ENCODE assay signal across 1 cellular context in the genomic region with DNA sequence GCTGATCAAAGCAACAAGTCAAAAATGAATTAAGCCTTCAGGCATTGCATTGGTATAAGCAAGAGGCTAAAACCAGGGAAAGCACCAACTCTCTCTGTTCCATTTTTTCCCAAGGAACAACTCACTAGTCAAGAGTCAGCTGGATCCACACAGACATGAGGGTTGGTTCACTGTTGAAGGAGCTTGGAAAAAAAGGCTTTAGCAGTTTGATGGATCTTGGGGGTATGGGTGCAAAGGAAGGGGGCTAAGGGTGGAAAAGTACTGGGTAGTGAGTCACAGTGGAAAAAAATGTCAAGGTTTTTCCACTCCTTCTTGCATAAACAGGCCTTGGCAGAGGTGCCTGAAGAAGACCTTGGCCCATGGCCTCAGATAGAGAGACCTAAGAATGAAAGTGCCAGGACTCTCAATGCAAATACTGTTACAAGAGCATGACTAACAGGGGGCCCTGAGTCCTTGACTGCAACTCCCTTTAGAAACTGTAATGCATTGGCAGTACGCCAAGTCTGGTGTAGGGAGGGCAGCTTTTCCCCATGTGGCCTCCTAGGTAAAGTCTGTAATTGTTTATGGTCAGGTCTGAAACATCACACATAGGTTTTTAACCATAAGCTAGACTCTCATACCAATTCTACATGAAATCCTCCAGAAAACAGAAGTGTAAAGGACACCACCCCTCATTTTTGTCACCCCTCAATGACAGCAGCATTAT.
TF ChIP-seq lines count a peak whose summit lies in the region.

No MANE protein-coding gene starts in this region.

TF ChIP-seq in GM12878, 131 proteins besides CTCF, POLR2A, EP300 and RAD21:
- TF ChIP-seq TBL1XR1 (IDR thresholded peaks at IDR 0.05; ENCODE audit: low read depth, low read length): 0 out of 2 replicates have a peak, but pooled peaks have one; percentile 34
- 0 out of 2 replicates have a peak, but pooled peaks have one; percentile 21 for TF ChIP-seq STAT3 (IDR thresholded peaks at IDR 0.05; ENCODE audit: low read depth, low read length)
- TF ChIP-seq, protein P1, sequence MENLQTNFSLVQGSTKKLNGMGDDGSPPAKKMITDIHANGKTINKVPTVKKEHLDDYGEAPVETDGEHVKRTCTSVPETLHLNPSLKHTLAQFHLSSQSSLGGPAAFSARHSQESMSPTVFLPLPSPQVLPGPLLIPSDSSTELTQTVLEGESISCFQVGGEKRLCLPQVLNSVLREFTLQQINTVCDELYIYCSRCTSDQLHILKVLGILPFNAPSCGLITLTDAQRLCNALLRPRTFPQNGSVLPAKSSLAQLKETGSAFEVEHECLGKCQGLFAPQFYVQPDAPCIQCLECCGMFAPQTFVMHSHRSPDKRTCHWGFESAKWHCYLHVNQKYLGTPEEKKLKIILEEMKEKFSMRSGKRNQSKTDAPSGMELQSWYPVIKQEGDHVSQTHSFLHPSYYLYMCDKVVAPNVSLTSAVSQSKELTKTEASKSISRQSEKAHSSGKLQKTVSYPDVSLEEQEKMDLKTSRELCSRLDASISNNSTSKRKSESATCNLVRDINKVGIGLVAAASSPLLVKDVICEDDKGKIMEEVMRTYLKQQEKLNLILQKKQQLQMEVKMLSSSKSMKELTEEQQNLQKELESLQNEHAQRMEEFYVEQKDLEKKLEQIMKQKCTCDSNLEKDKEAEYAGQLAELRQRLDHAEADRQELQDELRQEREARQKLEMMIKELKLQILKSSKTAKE (IDR thresholded peaks at IDR 0.05; ENCODE audit: low read depth, poor library complexity, severe bottlenecking): peak; percentile 94
- TF ChIP-seq SREBF1 (IDR thresholded peaks at IDR 0.05; ENCODE audit: low read length): 0 out of 2 replicates have a peak, but pooled peaks have one; percentile 29
- peak; percentile 59 for TF ChIP-seq RUNX3 (IDR thresholded peaks at IDR 0.05; ENCODE audit: low read length)
- TF ChIP-seq BHLHE40 (IDR thresholded peaks at IDR 0.05; ENCODE audit: borderline replicate concordance in 1 of 2, low read depth in 2 of 2, low read length in 1 of 2): peak; percentile 35 to 65; a peak in 2 of 4 replicates
- peak; percentile 35; the same call in 1 of the 2 replicates for TF ChIP-seq FOXK2 (IDR thresholded peaks at IDR 0.05)
- TF ChIP-seq NFIC (IDR thresholded peaks at IDR 0.05; ENCODE audit: low read depth, low read length): peak; percentile 24; the same call in 1 of the 2 replicates
- 0 out of 2 replicates have a peak, but pooled peaks have one; percentile 38 for TF ChIP-seq NR2F1 (conservative IDR thresholded peaks at IDR 0.05)
- TF ChIP-seq SPI1 (IDR thresholded peaks at IDR 0.05; ENCODE audit: borderline replicate concordance, insufficient read depth, low read depth, low read length): 0 out of 2 replicates have a peak, but pooled peaks have one; percentile 3
- peak; percentile 63 for TF ChIP-seq ATF7 (IDR thresholded peaks at IDR 0.05; ENCODE audit: low read depth)
- peak; percentile 77; the same call in 2 of the 3 replicates for TF ChIP-seq POU2F2 (IDR thresholded peaks at IDR 0.05; ENCODE audit: borderline replicate concordance, low read depth, low read length)
- TF ChIP-seq, protein P2, sequence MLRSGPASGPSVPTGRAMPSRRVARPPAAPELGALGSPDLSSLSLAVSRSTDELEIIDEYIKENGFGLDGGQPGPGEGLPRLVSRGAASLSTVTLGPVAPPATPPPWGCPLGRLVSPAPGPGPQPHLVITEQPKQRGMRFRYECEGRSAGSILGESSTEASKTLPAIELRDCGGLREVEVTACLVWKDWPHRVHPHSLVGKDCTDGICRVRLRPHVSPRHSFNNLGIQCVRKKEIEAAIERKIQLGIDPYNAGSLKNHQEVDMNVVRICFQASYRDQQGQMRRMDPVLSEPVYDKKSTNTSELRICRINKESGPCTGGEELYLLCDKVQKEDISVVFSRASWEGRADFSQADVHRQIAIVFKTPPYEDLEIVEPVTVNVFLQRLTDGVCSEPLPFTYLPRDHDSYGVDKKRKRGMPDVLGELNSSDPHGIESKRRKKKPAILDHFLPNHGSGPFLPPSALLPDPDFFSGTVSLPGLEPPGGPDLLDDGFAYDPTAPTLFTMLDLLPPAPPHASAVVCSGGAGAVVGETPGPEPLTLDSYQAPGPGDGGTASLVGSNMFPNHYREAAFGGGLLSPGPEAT (IDR thresholded peaks at IDR 0.05; ENCODE audit: low read depth): peak; percentile 48; the same call in 1 of the 2 replicates
- TF ChIP-seq, protein P3, sequence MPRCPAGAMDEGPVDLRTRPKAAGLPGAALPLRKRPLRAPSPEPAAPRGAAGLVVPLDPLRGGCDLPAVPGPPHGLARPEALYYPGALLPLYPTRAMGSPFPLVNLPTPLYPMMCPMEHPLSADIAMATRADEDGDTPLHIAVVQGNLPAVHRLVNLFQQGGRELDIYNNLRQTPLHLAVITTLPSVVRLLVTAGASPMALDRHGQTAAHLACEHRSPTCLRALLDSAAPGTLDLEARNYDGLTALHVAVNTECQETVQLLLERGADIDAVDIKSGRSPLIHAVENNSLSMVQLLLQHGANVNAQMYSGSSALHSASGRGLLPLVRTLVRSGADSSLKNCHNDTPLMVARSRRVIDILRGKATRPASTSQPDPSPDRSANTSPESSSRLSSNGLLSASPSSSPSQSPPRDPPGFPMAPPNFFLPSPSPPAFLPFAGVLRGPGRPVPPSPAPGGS (IDR thresholded peaks at IDR 0.05; ENCODE audit: borderline replicate concordance, insufficient read depth, low read depth, low read length, poor library complexity, severe bottlenecking): no peak
- TF ChIP-seq MEF2B (IDR thresholded peaks at IDR 0.05; ENCODE audit: partially characterized antibody, poor library complexity, severe bottlenecking): peak; percentile 41
- TF ChIP-seq BMI1 (IDR thresholded peaks at IDR 0.05; ENCODE audit: borderline replicate concordance): no peak
- peak; percentile 99 for TF ChIP-seq SMAD1 (IDR thresholded peaks at IDR 0.05; ENCODE audit: low read depth, partially characterized antibody)
- TF ChIP-seq WRNIP1 (IDR thresholded peaks at IDR 0.05; ENCODE audit: borderline replicate concordance, low read depth, low read length): 0 out of 2 replicates have a peak, but pooled peaks have one; percentile 68
- no peak for TF ChIP-seq ESRRA (IDR thresholded peaks at IDR 0.05; ENCODE audit: low read length)
- TF ChIP-seq POLR2AphosphoS5 (IDR thresholded peaks at IDR 0.05; ENCODE audit: low read length): peak; percentile 56; the same call in 1 of the 2 replicates
- no peak for TF ChIP-seq KLF5 (IDR thresholded peaks at IDR 0.05; ENCODE audit: partially characterized antibody)
- TF ChIP-seq CREB1 (IDR thresholded peaks at IDR 0.05; ENCODE audit: low read depth): 0 out of 2 replicates have a peak, but pooled peaks have one; percentile 17
- TF ChIP-seq IKZF2 (IDR thresholded peaks at IDR 0.05): peak; percentile 57 to 62; a peak in 3 of 4 replicates
- 0 out of 2 replicates have a peak, but pooled peaks have one; percentile 34 for TF ChIP-seq CBX5 (IDR thresholded peaks at IDR 0.05; ENCODE audit: low read depth)
- no peak for TF ChIP-seq CHD2 (IDR thresholded peaks at IDR 0.05; ENCODE audit: borderline replicate concordance, low read depth, low read length)
- no peak for TF ChIP-seq SP1 (IDR thresholded peaks at IDR 0.05; ENCODE audit: low read depth, low read length)
- TF ChIP-seq MTA2 (IDR thresholded peaks at IDR 0.05; ENCODE audit: low read depth): peak; percentile 66
- 0 out of 2 replicates have a peak, but pooled peaks have one; percentile 7 for TF ChIP-seq TCF7 (IDR thresholded peaks at IDR 0.05; ENCODE audit: borderline replicate concordance)
- TF ChIP-seq IKZF1 (conservative IDR thresholded peaks at IDR 0.05): peak; percentile 42; the same call in 1 of the 2 replicates
- TF ChIP-seq ZNF217 (IDR thresholded peaks at IDR 0.05): no peak
- TF ChIP-seq, protein P4, sequence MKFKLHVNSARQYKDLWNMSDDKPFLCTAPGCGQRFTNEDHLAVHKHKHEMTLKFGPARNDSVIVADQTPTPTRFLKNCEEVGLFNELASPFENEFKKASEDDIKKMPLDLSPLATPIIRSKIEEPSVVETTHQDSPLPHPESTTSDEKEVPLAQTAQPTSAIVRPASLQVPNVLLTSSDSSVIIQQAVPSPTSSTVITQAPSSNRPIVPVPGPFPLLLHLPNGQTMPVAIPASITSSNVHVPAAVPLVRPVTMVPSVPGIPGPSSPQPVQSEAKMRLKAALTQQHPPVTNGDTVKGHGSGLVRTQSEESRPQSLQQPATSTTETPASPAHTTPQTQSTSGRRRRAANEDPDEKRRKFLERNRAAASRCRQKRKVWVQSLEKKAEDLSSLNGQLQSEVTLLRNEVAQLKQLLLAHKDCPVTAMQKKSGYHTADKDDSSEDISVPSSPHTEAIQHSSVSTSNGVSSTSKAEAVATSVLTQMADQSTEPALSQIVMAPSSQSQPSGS (IDR thresholded peaks at IDR 0.05; ENCODE audit: low read length): 0 out of 2 replicates have a peak, but pooled peaks have one; percentile 35
TF ChIP-seq in GM12878: peak in this region for 24.
